Comparison of ENCODE assay signal across 8 cellular contexts in genomic region chr15:51971353-51972133, GRCh38. TPM values are rescaled to one million over a fixed set of nuclear protein-coding genes. Genes with fewer than 3 reads are reported as not detected.
DNase-seq lines count a peak whose midpoint lies in the region; ATAC-seq and TF ChIP-seq lines count a peak whose summit lies in the region.

Gene LEO1, minus strand, starts transcription at chr15:51971778. Its CDS starts 33 bp downstream, at chr15:51971745.

- peaks cover 11 to 25% of the 10 kb centered on the region in 2 donors for H3K4me1 ChIP-seq in left lung

- H3K27ac Mint-ChIP-seq in activated CD4-positive, alpha-beta T cell treated with anti-CD3 and anti-CD28 coated beads, Interleukin-2, amount 10 ng/mL, durations not matched to agents 24 days and 14 days: peak within 1 kb of the TSS; percentile 94

- intact Hi-C loops in activated CD4-positive, alpha-beta T cell treated with anti-CD3 and anti-CD28 coated beads, Interleukin-2, amount 10 ng/mL, durations not matched to agents 24 days and 14 days (cut with micrococcal nuclease): loop anchor here (1.0 to 5.0 kb wide), 4 partner anchors 11 to 706 kb away; partner anchors contain the start of gene ATOSA
- intact Hi-C loops in left lung (cut with DNase I): no loop called here

- peak within 1 kb of the TSS; percentile 73 to 98 for H3K4me3 ChIP-seq in left lung

- H3K27ac ChIP-seq in left lung: peak within 1 kb of the TSS; percentile 88

- peak within 1 kb of the TSS; percentile 87 for H3K4me3 Mint-ChIP-seq in activated CD4-positive, alpha-beta T cell treated with anti-CD3 and anti-CD28 coated beads, Interleukin-2, amount 10 ng/mL, durations not matched to agents 24 days and 14 days

- peak in 1 of 2 donors; percentile 25 for TF ChIP-seq CTCF in left lung (IDR thresholded peaks at IDR 0.05)

- H3K27me3 ChIP-seq in left lung: no peaks in the 10 kb centered on the region

- peaks cover 0 to 16% of the 10 kb centered on the region in 2 donors for H3K9me3 ChIP-seq in left lung

- H3K9me3 Mint-ChIP-seq in activated CD4-positive, alpha-beta T cell treated with anti-CD3 and anti-CD28 coated beads, Interleukin-2, amount 10 ng/mL, durations not matched to agents 24 days and 14 days: peaks cover 7% of the 10 kb centered on the region

- peaks cover 2% of the 10 kb centered on the region for H3K27me3 Mint-ChIP-seq in activated CD4-positive, alpha-beta T cell treated with anti-CD3 and anti-CD28 coated beads, Interleukin-2, amount 10 ng/mL, durations not matched to agents 24 days and 14 days

- H3K4me1 Mint-ChIP-seq in activated CD4-positive, alpha-beta T cell treated with anti-CD3 and anti-CD28 coated beads, Interleukin-2, amount 10 ng/mL, durations not matched to agents 24 days and 14 days: peaks cover 23% of the 10 kb centered on the region

- peaks cover 16% of the 10 kb centered on the region for H3K36me3 Mint-ChIP-seq in activated CD4-positive, alpha-beta T cell treated with anti-CD3 and anti-CD28 coated beads, Interleukin-2, amount 10 ng/mL, durations not matched to agents 24 days and 14 days (ENCODE audit: low read depth)

- ATAC-seq in GM19324 (IDR thresholded peaks at IDR 0.05; ENCODE audit: low FRiP score, unreplicated experiment) (peak; percentile 91), HG03469 (IDR thresholded peaks at IDR 0.05; ENCODE audit: unreplicated experiment) (peak; percentile 83), left lung (peak; percentile 97)

- peak; percentile 28 to 91 (median 84) for DNase-seq in C1 segment of cervical spinal cord (lab: John Stamatoyannopoulos, UW)
- DNase-seq in NCI-H526 (lab: John Stamatoyannopoulos, UW): peak; percentile 93 to 98
- DNase-seq in activated CD4-positive, alpha-beta T cell treated with anti-CD3 and anti-CD28 coated beads, Interleukin-2, amount 10 ng/mL, durations not matched to agents 24 days and 14 days: peak; percentile 97
- DNase-seq in dedifferentiated amniotic fluid mesenchymal stem cell (ENCODE audit: extremely low spot score): peak; percentile 99
- peak; percentile 93 for DNase-seq in left lung
- peak; percentile 74 to 83 for DNase-seq in stimulated activated CD4-positive, alpha-beta T cell treated with anti-CD3 and anti-CD28 coated beads, Interleukin-2, amount 100 ng/mL, for 48 hours

- no peaks in the 10 kb centered on the region for H3K36me3 ChIP-seq in left lung

RNA-seq across cellular contexts. Expression of gene LEO1, which starts in this region (rescaled TPM):
- 35.0 and 35.7 TPM in 2 replicates for total RNA-seq in activated CD4-positive, alpha-beta T cell treated with anti-CD3 and anti-CD28 coated beads, Interleukin-2, amount 10 ng/mL, durations not matched to agents 24 days and 14 days
- 10 to 100 TPM; 14.3 to 16.6 TPM for total RNA-seq in left lung

Comparison
In these comparisons a context has a peak if more than half of its experiments do, and no peak if none do; other contexts are left out.
1. Peak in every context shown above with its lines: DNase-seq, ATAC-seq, H3K4me3 ChIP-seq and H3K27ac ChIP-seq.